2 cellular contexts compared by ENCODE assay signal in genomic region chr11:28482666-28483065, GRCh38.
TF ChIP-seq lines count a peak whose summit lies in the region.

No MANE protein-coding gene starts in this region.

TF ChIP-seq in IMR-90, 13 proteins besides CTCF, POLR2A, EP300 and RAD21 (continued from another document):
- TF ChIP-seq USF2 (IDR thresholded peaks at IDR 0.05; ENCODE audit: low read depth, low read length), result no peak
- TF ChIP-seq NFE2L2 (IDR thresholded peaks at IDR 0.05; ENCODE audit: low read depth, low read length), result no peak
- no peak for TF ChIP-seq CEBPB (IDR thresholded peaks at IDR 0.05; ENCODE audit: low read depth, low read length)
- no peak for TF ChIP-seq CHD1 (IDR thresholded peaks at IDR 0.05; ENCODE audit: low read depth, low read length)

TF ChIP-seq in WTC11, 78 proteins besides CTCF, POLR2A, EP300 and RAD21 (continued from another document):
- TF ChIP-seq E2F5 (CRISPR knock-in tag; IDR thresholded peaks at IDR 0.05) (no peak), FOXP1 (CRISPR knock-in tag; IDR thresholded peaks at IDR 0.05; ENCODE audit: borderline replicate concordance) (no peak), CBFB (CRISPR knock-in tag; IDR thresholded peaks at IDR 0.05; ENCODE audit: low read depth) (no peak), ZNF219 (CRISPR knock-in tag; IDR thresholded peaks at IDR 0.05; ENCODE audit: borderline replicate concordance) (no peak)
